In genomic region chr4:40908297-40908696, GRCh38 we compare ENCODE assay signal across 10 cellular contexts.
A peak's percentile ranks its signal among the peaks of the same experiment; 100 is the strongest.
DNase-seq lines count a peak whose midpoint lies in the region; ATAC-seq and TF ChIP-seq lines count a peak whose summit lies in the region.
"Had no signal": no experiment of that assay in that cellular context is flagged by ENCODE, and none has a peak within 500 bp of the region (broad histone marks: within the 10 kb centered on the region; RNA-seq: fewer than 3 reads in every experiment).

No MANE protein-coding gene starts in this region.

- no peaks in the 10 kb centered on the region for H3K36me3 Mint-ChIP-seq in activated naive CD8-positive, alpha-beta T cell
- no peaks in the 10 kb centered on the region for H3K36me3 Mint-ChIP-seq in mesothelial cell of epicardium

- peaks cover 27% of the 10 kb centered on the region for H3K4me1 Mint-ChIP-seq in activated naive CD8-positive, alpha-beta T cell (ENCODE audit: low read depth)
- peaks cover 13% of the 10 kb centered on the region for H3K4me1 Mint-ChIP-seq in mesothelial cell of epicardium

- H3K36me3 ChIP-seq in mucosa of stomach (ENCODE audit: control insufficient read depth, insufficient read depth, low read length) = no peaks in the 10 kb centered on the region
- H3K36me3 ChIP-seq: Peyer's patch had no signal

- H3K27me3 Mint-ChIP-seq in activated naive CD8-positive, alpha-beta T cell = no peaks in the 10 kb centered on the region
- H3K27me3 Mint-ChIP-seq in mesothelial cell of epicardium (ENCODE audit: low read depth) = no peaks in the 10 kb centered on the region

- no peak for TF ChIP-seq CTCF in mesothelial cell of epicardium (IDR thresholded peaks at IDR 0.05; ENCODE audit: unreplicated experiment)

- H3K4me3 Mint-ChIP-seq in activated naive CD8-positive, alpha-beta T cell = peak overlapping the region; percentile 67
- H3K4me3 Mint-ChIP-seq in mesothelial cell of epicardium = no peak overlapping the region

- H3K27me3 ChIP-seq in mucosa of stomach (ENCODE audit: control insufficient read depth, insufficient read depth, low read length) = no peaks in the 10 kb centered on the region
- H3K27me3 ChIP-seq: Peyer's patch had no signal

- DNase-seq in SKM-1 (lab: John Stamatoyannopoulos, UW; ENCODE audit: unreplicated experiment) = no peak
- DNase-seq in GM03348 (ENCODE audit: low spot score) = no peak
- DNase-seq in mesothelial cell of epicardium (ENCODE audit: low spot score in 2 of 2, unreplicated experiment in 2 of 2) = no peak

- peak overlapping the region; percentile 97 for H3K27ac Mint-ChIP-seq in activated naive CD8-positive, alpha-beta T cell
- no peak overlapping the region for H3K27ac Mint-ChIP-seq in mesothelial cell of epicardium

- ATAC-seq in GM18868 (IDR thresholded peaks at IDR 0.05; ENCODE audit: unreplicated experiment) (peak; percentile 12), HG02884 (IDR thresholded peaks at IDR 0.05; ENCODE audit: unreplicated experiment) (peak; percentile 6), HG02610 (IDR thresholded peaks at IDR 0.05; ENCODE audit: unreplicated experiment) (no peak)

- no peak overlapping the region for H3K4me3 ChIP-seq in mucosa of stomach (ENCODE audit: low read length)
- H3K4me3 ChIP-seq: Peyer's patch had no signal

- no peaks in the 10 kb centered on the region for H3K9me3 ChIP-seq in mucosa of stomach (ENCODE audit: control insufficient read depth, low read length)
- H3K9me3 ChIP-seq: Peyer's patch had no signal

- H3K9me3 Mint-ChIP-seq in activated naive CD8-positive, alpha-beta T cell (ENCODE audit: low read depth) = no peaks in the 10 kb centered on the region
- H3K9me3 Mint-ChIP-seq in mesothelial cell of epicardium = no peaks in the 10 kb centered on the region

- H3K4me1 ChIP-seq in mucosa of stomach (ENCODE audit: control insufficient read depth, insufficient read depth, low read length) = peaks cover 9% of the 10 kb centered on the region
- H3K4me1 ChIP-seq: parathyroid adenoma, Peyer's patch had no signal

- peak overlapping the region; percentile 28 for H3K9ac ChIP-seq in mucosa of stomach (ENCODE audit: low read length)
- H3K9ac ChIP-seq: parathyroid adenoma had no signal
